Comparison of ENCODE assay signal across 10 cellular contexts in the genomic region with DNA sequence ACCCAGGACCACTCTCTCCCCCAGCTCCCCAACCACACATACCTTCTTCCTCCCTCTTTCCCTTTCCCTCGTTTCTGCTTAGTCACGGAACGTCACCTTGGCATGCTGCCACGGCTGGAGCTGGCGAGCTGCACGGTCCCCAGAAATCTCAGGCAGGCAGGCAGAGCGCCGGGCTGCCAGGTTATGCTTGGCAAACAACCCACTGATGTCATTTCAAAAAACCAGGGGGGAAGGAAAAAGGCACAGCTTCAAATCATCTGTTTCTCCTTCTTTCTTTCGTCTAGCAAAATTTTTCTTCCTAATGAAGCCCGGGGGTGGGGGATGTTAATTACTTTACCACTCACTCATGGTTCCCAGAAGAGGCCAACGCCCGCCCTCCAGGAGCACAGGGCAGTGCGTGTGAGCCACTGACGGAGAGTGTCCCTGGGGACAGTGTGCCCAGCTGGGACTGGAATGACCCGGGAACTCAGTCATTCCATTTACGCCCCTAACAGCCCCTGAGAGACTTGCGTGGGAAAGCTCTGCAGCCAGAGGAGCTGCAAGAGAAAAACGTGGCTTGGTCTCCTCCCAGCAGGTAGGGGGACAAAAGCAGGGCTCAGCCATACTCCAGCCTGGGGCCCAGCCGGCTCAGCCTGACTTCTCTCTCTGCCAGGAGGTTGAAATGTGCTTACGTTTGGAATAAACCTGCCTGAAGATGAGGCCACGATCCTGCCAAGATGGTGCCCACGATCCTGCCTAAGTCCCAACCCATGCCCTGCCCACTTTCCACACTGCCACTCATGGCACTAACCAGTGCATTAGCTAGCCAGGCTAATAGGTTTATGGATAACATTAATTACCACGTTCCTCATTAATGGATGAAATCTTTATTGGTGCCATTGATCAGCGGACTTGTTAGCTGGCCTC.
DNase-seq lines count a peak whose midpoint lies in the region; ATAC-seq, FAIRE-seq and TF ChIP-seq lines count a peak whose summit lies in the region.
"Had no signal": no experiment of that assay in that cellular context is flagged by ENCODE, and none has a peak within 500 bp of the region (broad histone marks: within the 10 kb centered on the region; RNA-seq: fewer than 3 reads in every experiment).

No MANE protein-coding gene starts in this region.

- peak overlapping the region; percentile 24 to 62 for H3K27ac ChIP-seq in liver (ENCODE audit: low read depth in 1 of 2, low read length in 2 of 2)
- H3K27ac ChIP-seq in HepG2 (ENCODE audit: extremely low read length, insufficient read depth, low read length): no peak overlapping the region
- H3K27ac ChIP-seq in psoas muscle: peak overlapping the region; percentile 73

- H3K36me3 Mint-ChIP-seq in glutamatergic neuron (ENCODE audit: unreplicated experiment): no peaks in the 10 kb centered on the region

- no peaks in the 10 kb centered on the region for H3K9me3 ChIP-seq in liver (ENCODE audit: control insufficient read depth in 4 of 4, low read length in 3 of 4)
- no peaks in the 10 kb centered on the region for H3K9me3 ChIP-seq in HepG2 (ENCODE audit: low read length)
- H3K9me3 ChIP-seq in psoas muscle: no peaks in the 10 kb centered on the region

- whole genome bisulfite sequencing in liver: 28% methylated on average over 24 of the region's 24 CpGs
- 92% methylated on average over 24 of the region's 24 CpGs for WGBS in HepG2 (ENCODE audit: low lambda C conversion rate)
- WGBS in psoas muscle, 3 donors: 12 to 19% (median 15%) methylated on average over 24 of the region's 24 CpGs

- H3K27me3 ChIP-seq in liver (ENCODE audit: control insufficient read depth in 4 of 4, insufficient read depth in 4 of 4, low read length in 3 of 4) (no peaks in the 10 kb centered on the region), HepG2 (ENCODE audit: control insufficient read depth in 1 of 2, insufficient read depth in 2 of 2, low read length in 2 of 2) (no peaks in the 10 kb centered on the region), psoas muscle (ENCODE audit: insufficient read depth in 3 of 3, low read length in 2 of 3) (no peaks in the 10 kb centered on the region)

- POLR2A ChIA-PET in HepG2 (lab: Yijun Ruan, JAX): no interaction called here

- peaks cover 3 to 20% (median 11%) of the 10 kb centered on the region in 4 donors for H3K4me1 ChIP-seq in liver (ENCODE audit: control insufficient read depth in 4 of 4, insufficient read depth in 4 of 4, low read length in 3 of 4)
- H3K4me1 ChIP-seq in HepG2 (ENCODE audit: insufficient read depth, low read length): no peaks in the 10 kb centered on the region
- peaks cover 55% of the 10 kb centered on the region for H3K4me1 ChIP-seq in psoas muscle

- ATAC-seq in HepG2 (no peak), psoas muscle (peak; percentile 66 to 84 (median 77)), HG03196 (IDR thresholded peaks at IDR 0.05; ENCODE audit: unreplicated experiment) (no peak)
- ATAC-seq in activated CD4-positive, CD25-positive, alpha-beta regulatory T cell treated with anti-CD3 and anti-CD28 coated beads, Interleukin-2, amount 50 U/mL, for 24 hours: no peak

- peaks cover 4% of the 10 kb centered on the region; the same call in 1 of the 2 replicates for H4K20me1 ChIP-seq in HepG2 (ENCODE audit: insufficient read depth, low read length)

- TF ChIP-seq EP300 in HepG2 (IDR thresholded peaks at IDR 0.05; ENCODE audit: low read depth in 2 of 2, low read length in 2 of 2) (no peak), HepG2 (CRISPR knock-in tag; IDR thresholded peaks at IDR 0.05; ENCODE audit: borderline replicate concordance) (no peak)

- TF ChIP-seq POLR2A in HepG2 (IDR thresholded peaks at IDR 0.05; ENCODE audit: insufficient read depth in 1 of 2, low read depth in 2 of 2, low read length in 2 of 2): no peak

- FAIRE-seq in HepG2 (lab: Jason Lieb, UNC): no peak
- FAIRE-seq: G401.6 had no signal

- in situ Hi-C loops in HepG2 (cut with HindIII; ENCODE audit: extremely low pct_ligation_motif_present, low pct_unique_long_range_greater_than_20kb): loop anchor here (25.0 kb wide), 1 partner anchor 337 kb away; no protein-coding TSS in a partner anchor

- TF ChIP-seq RAD21 in liver (IDR thresholded peaks at IDR 0.05) (peak; percentile 43 to 59), HepG2 (CRISPR knock-in tag; IDR thresholded peaks at IDR 0.05) (no peak)

- no peak overlapping the region for H2AFZ ChIP-seq in HepG2 (ENCODE audit: low read length)

- peak overlapping the region; percentile 48 for H3K27ac Mint-ChIP-seq in glutamatergic neuron (ENCODE audit: unreplicated experiment)
- H3K27ac Mint-ChIP-seq: activated B cell treated with CpG ODN at 0.5 μM for 24 hours had no signal

- peaks cover 4% of the 10 kb centered on the region for H3K79me2 ChIP-seq in HepG2 (ENCODE audit: insufficient read depth, low read length)

- peaks cover 7% of the 10 kb centered on the region for H3K27me3 Mint-ChIP-seq in glutamatergic neuron (ENCODE audit: unreplicated experiment)

- H3K9ac ChIP-seq in liver (ENCODE audit: low read depth in 1 of 2, low read length in 2 of 2) (no peak overlapping the region), HepG2 (ENCODE audit: insufficient read depth, low read depth, low read length) (no peak overlapping the region)

- intact Hi-C loops in HepG2 (cut with micrococcal nuclease; ENCODE audit: unreplicated experiment): no loop called here
- intact Hi-C loops in psoas muscle (cut with DNase I): loop anchor here (10.0 kb wide), 2 partner anchors 64 to 196 kb away; partner anchors contain the start of gene ZFHX3 (in 1 of the 2)

- TF ChIP-seq CTCF in liver (IDR thresholded peaks at IDR 0.05; ENCODE audit: low read depth, low read length, missing input control) (no peak), HepG2 (CRISPR knock-in tag; IDR thresholded peaks at IDR 0.05) (no peak), glutamatergic neuron (IDR thresholded peaks at IDR 0.05; ENCODE audit: partially characterized antibody, unreplicated experiment) (no peak), psoas muscle (IDR thresholded peaks at IDR 0.05) (no peak)

- peak overlapping the region; percentile 70 for H3K4me3 Mint-ChIP-seq in glutamatergic neuron (ENCODE audit: unreplicated experiment)
- H3K4me3 Mint-ChIP-seq: activated B cell treated with CpG ODN at 0.5 μM for 24 hours had no signal

- no peak for DNase-seq in HepG2 (ENCODE audit: low spot score)
- peak; percentile 49 for DNase-seq in SK-N-DZ (ENCODE audit: low spot score)
- DNase-seq in glutamatergic neuron: peak; percentile 66
- peak; percentile 90 to 93 for DNase-seq in psoas muscle
- DNase-seq in activated gamma-delta T cell (lab: John Stamatoyannopoulos, UW): no peak
- DNase-seq: activated B cell treated with CpG ODN at 0.5 μM for 24 hours had no signal

- peak overlapping the region in 1 of 3 donors; percentile 19 for H3K4me3 ChIP-seq in liver (ENCODE audit: low read depth in 1 of 3, low read length in 3 of 3)
- no peak overlapping the region for H3K4me3 ChIP-seq in HepG2 (replicated peaks in 1 of 3; ENCODE audit: insufficient read depth in 1 of 3, low read depth in 2 of 3, low read length in 3 of 3)
- H3K4me3 ChIP-seq in psoas muscle: peak overlapping the region; percentile 16

- H3K36me3 ChIP-seq in liver (ENCODE audit: control insufficient read depth in 4 of 4, insufficient read depth in 3 of 4, low read depth in 1 of 4, low read length in 3 of 4): no peaks in the 10 kb centered on the region
- peaks cover 6 to 40% of the 10 kb centered on the region in 2 experiments for H3K36me3 ChIP-seq in HepG2 (replicated peaks in 1 of 2; ENCODE audit: control insufficient read depth in 1 of 2, insufficient read depth in 2 of 2, low read length in 2 of 2)
- H3K36me3 ChIP-seq in psoas muscle (ENCODE audit: insufficient read depth in 1 of 2, low read depth in 1 of 2): no peaks in the 10 kb centered on the region

- BruUV-seq in HepG2 (replicated peaks; lab: Mats Ljungman, UMichigan): no TSS peak

- peaks cover 1% of the 10 kb centered on the region for H3K9me3 Mint-ChIP-seq in glutamatergic neuron (ENCODE audit: unreplicated experiment)
- H3K9me3 Mint-ChIP-seq: activated B cell treated with CpG ODN at 0.5 μM for 24 hours had no signal

- CTCF ChIA-PET in HepG2 (lab: Yijun Ruan, JAX; ENCODE audit: low intra/inter-chr PET ratio, low total read pairs): no interaction called here

- no peak overlapping the region for H3K4me2 ChIP-seq in HepG2 (ENCODE audit: low read depth, low read length)

- H3K4me1 Mint-ChIP-seq in glutamatergic neuron (ENCODE audit: low read depth, unreplicated experiment): peaks cover 38% of the 10 kb centered on the region

TF ChIP-seq in liver, 16 proteins besides CTCF, POLR2A, EP300 and RAD21 (continues in another document):
- TF ChIP-seq YY1 (IDR thresholded peaks at IDR 0.05): peak; percentile 46
- TF ChIP-seq, protein P1, sequence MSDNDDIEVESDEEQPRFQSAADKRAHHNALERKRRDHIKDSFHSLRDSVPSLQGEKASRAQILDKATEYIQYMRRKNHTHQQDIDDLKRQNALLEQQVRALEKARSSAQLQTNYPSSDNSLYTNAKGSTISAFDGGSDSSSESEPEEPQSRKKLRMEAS (IDR thresholded peaks at IDR 0.05): peak; percentile 26
- no peak for TF ChIP-seq FOXA1 (IDR thresholded peaks at IDR 0.05)
- peak; percentile 44 for TF ChIP-seq NR2F2 (IDR thresholded peaks at IDR 0.05)
- no peak for TF ChIP-seq GABPA (IDR thresholded peaks at IDR 0.05 in 1 of 2, conservative IDR thresholded peaks at IDR 0.05 in 1 of 2)

TF ChIP-seq in HepG2, 621 proteins besides CTCF, POLR2A, EP300 and RAD21 (continues in another document):
- TF ChIP-seq SMAD1 (CRISPR knock-in tag; IDR thresholded peaks at IDR 0.05; ENCODE audit: borderline replicate concordance, low read depth) (no peak), ZNF788 (CRISPR knock-in tag; IDR thresholded peaks at IDR 0.05; ENCODE audit: borderline replicate concordance) (no peak), LRRFIP1 (CRISPR knock-in tag; conservative IDR thresholded peaks at IDR 0.05) (no peak), ZNF282 (IDR thresholded peaks at IDR 0.05; ENCODE audit: partially characterized antibody) (no peak), ZNF839 (CRISPR knock-in tag; IDR thresholded peaks at IDR 0.05; ENCODE audit: borderline replicate concordance) (no peak)

Comparison
In these comparisons a context has a peak if more than half of its experiments do, and no peak if none do; other contexts are left out.
1. ATAC-seq: peak in psoas muscle (4 of 4); none in HepG2 (single experiment), HG03196 (single experiment) and activated CD4-positive, CD25-positive, alpha-beta regulatory T cell treated with anti-CD3 and anti-CD28 coated beads, Interleukin-2, amount 50 U/mL, for 24 hours (0 of 2).
2. DNase-seq: peak in SK-N-DZ (single experiment), glutamatergic neuron (single experiment) and psoas muscle (2 of 2); none in HepG2 (single experiment) and activated gamma-delta T cell (single experiment).